ENCODE assay signal across 1 cellular context in the genomic region with DNA sequence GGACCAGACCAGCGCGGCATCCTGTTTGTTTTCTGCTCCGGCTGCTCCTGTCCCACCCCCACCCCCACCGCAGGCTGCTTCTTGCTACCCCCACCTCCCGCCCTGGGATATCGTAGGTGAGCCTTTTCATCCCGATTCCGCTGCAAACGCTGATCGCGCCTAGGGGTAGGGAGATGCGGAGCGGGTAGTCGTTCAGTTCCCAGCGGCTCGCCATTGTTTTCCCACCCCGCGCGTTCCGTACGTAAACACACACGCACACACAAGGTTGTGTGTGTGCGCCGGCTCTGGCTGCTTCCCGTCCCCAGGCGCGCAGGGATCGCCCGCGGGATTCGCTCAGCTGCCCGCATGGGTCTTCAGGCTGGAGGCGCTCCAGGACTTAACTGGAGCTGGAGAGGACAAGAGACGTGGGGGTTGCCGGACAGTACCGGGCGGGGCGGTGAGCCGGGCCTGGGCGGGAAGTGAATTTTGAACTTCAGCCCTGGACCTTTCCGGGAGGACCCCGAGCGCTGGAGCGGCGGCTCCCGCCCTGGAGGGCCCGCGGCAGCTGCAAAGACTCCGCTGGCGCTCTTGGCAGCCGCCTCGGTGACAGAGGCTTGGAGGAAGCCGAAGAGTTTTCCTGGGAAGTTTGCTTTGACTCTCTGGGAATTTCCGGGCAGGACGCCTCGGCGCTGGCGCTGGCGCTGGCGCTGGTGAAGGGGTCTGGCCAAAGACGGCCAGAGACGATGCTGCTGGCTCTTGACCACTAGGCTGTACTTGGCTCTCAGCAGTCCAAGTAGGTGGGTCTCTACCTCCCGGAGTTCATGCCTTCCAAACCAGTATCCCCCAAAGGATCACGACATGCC.
TF ChIP-seq lines count a peak whose summit lies in the region.

No MANE protein-coding gene starts in this region.

TF ChIP-seq in HepG2, 621 proteins besides CTCF, POLR2A, EP300 and RAD21 (continues in another document):
- no peak for TF ChIP-seq JARID2 (CRISPR knock-in tag; IDR thresholded peaks at IDR 0.05; ENCODE audit: insufficient replicate concordance)
- TF ChIP-seq ZNF510 (CRISPR knock-in tag; IDR thresholded peaks at IDR 0.05; ENCODE audit: low read depth), result no peak
- TF ChIP-seq IKZF5 (CRISPR knock-in tag; IDR thresholded peaks at IDR 0.05), result no peak; the same call in 1 of the 2 replicates
- no peak for TF ChIP-seq ZKSCAN8 (CRISPR knock-in tag; IDR thresholded peaks at IDR 0.05; ENCODE audit: borderline replicate concordance)
- no peak; the same call in 1 of the 2 replicates for TF ChIP-seq FOXC1 (CRISPR knock-in tag; IDR thresholded peaks at IDR 0.05; ENCODE audit: borderline replicate concordance)
- peak; percentile 83; the same call in 1 of the 2 replicates for TF ChIP-seq SP5 (CRISPR knock-in tag; IDR thresholded peaks at IDR 0.05; ENCODE audit: borderline replicate concordance, low read depth)
- TF ChIP-seq MYPOP (CRISPR knock-in tag; IDR thresholded peaks at IDR 0.05), result peak; percentile 89
- TF ChIP-seq ZNF619 (CRISPR knock-in tag; IDR thresholded peaks at IDR 0.05), result no peak
- peak; percentile 39; the same call in 1 of the 2 replicates for TF ChIP-seq THAP11 (CRISPR knock-in tag; IDR thresholded peaks at IDR 0.05)
- TF ChIP-seq MAF1 (CRISPR knock-in tag; IDR thresholded peaks at IDR 0.05; ENCODE audit: borderline replicate concordance), result peak; percentile 44; the same call in 1 of the 2 replicates
- TF ChIP-seq NCOA5 (CRISPR knock-in tag; IDR thresholded peaks at IDR 0.05), result no peak
- TF ChIP-seq ZFP90 (CRISPR knock-in tag; IDR thresholded peaks at IDR 0.05; ENCODE audit: borderline replicate concordance), result no peak; the same call in none of the 2 replicates
- no peak for TF ChIP-seq ZNF615 (CRISPR knock-in tag; IDR thresholded peaks at IDR 0.05; ENCODE audit: borderline replicate concordance)
- TF ChIP-seq MEF2D (CRISPR knock-in tag; IDR thresholded peaks at IDR 0.05), result 0 out of 2 replicates have a peak, but pooled peaks have one; percentile 41
- TF ChIP-seq KDM5A (IDR thresholded peaks at IDR 0.05; ENCODE audit: borderline replicate concordance, low read length), result peak; percentile 58; the same call in 1 of the 2 replicates
- TF ChIP-seq ZNF558 (CRISPR knock-in tag; IDR thresholded peaks at IDR 0.05; ENCODE audit: borderline replicate concordance), result peak; percentile 73; the same call in 1 of the 2 replicates
- no peak for TF ChIP-seq CSRNP2 (CRISPR knock-in tag; conservative IDR thresholded peaks at IDR 0.05; ENCODE audit: low read depth)
- peak; percentile 80 for TF ChIP-seq RBFOX2 (IDR thresholded peaks at IDR 0.05; ENCODE audit: low read depth, low read length)
- peak; percentile 71 for TF ChIP-seq KDM2A (CRISPR knock-in tag; IDR thresholded peaks at IDR 0.05; ENCODE audit: borderline replicate concordance, low read depth)
- TF ChIP-seq RCOR2 (CRISPR knock-in tag; IDR thresholded peaks at IDR 0.05), result no peak
- TF ChIP-seq KMT2A (CRISPR knock-in tag; IDR thresholded peaks at IDR 0.05), result peak; percentile 52
- peak; percentile 70 for TF ChIP-seq ZNF646 (CRISPR knock-in tag; IDR thresholded peaks at IDR 0.05)
- TF ChIP-seq, protein P1, sequence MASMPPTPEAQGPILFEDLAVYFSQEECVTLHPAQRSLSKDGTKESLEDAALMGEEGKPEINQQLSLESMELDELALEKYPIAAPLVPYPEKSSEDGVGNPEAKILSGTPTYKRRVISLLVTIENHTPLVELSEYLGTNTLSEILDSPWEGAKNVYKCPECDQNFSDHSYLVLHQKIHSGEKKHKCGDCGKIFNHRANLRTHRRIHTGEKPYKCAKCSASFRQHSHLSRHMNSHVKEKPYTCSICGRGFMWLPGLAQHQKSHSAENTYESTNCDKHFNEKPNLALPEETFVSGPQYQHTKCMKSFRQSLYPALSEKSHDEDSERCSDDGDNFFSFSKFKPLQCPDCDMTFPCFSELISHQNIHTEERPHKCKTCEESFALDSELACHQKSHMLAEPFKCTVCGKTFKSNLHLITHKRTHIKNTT (CRISPR knock-in tag; IDR thresholded peaks at IDR 0.05), result no peak
- TF ChIP-seq, protein P2, sequence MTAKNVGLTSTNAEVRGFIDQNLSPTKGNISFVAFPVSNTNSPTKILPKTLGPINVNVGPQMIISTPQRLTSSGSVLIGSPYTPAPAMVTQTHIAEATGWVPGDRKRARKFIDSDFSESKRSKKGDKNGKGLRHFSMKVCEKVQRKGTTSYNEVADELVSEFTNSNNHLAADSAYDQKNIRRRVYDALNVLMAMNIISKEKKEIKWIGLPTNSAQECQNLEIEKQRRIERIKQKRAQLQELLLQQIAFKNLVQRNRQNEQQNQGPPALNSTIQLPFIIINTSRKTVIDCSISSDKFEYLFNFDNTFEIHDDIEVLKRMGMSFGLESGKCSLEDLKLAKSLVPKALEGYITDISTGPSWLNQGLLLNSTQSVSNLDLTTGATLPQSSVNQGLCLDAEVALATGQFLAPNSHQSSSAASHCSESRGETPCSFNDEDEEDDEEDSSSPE (CRISPR knock-in tag; IDR thresholded peaks at IDR 0.05), result peak; percentile 90
- peak; percentile 89 for TF ChIP-seq ZNF564 (CRISPR knock-in tag; IDR thresholded peaks at IDR 0.05)
- TF ChIP-seq MXD4 (CRISPR knock-in tag; IDR thresholded peaks at IDR 0.05), result peak; percentile 22; the same call in 1 of the 2 replicates
- TF ChIP-seq ZSCAN29 (CRISPR knock-in tag; conservative IDR thresholded peaks at IDR 0.05), result peak; percentile 44; the same call in 1 of the 2 replicates
- TF ChIP-seq HOXA3 (CRISPR knock-in tag; IDR thresholded peaks at IDR 0.05), result peak; percentile 75
- TF ChIP-seq KDM3A (CRISPR knock-in tag; IDR thresholded peaks at IDR 0.05; ENCODE audit: low read depth), result peak; percentile 63; the same call in 1 of the 2 replicates
- TF ChIP-seq ZNF580 (CRISPR knock-in tag; IDR thresholded peaks at IDR 0.05; ENCODE audit: borderline replicate concordance, low read depth), result peak; percentile 76; the same call in 1 of the 2 replicates
- no peak for TF ChIP-seq ARHGAP35 (CRISPR knock-in tag; IDR thresholded peaks at IDR 0.05; ENCODE audit: borderline replicate concordance)
- TF ChIP-seq ZNF629 (CRISPR knock-in tag; conservative IDR thresholded peaks at IDR 0.05), result no peak; the same call in none of the 2 replicates
- TF ChIP-seq SAP130 (CRISPR knock-in tag; IDR thresholded peaks at IDR 0.05; ENCODE audit: low read depth), result peak; percentile 71
- no peak for TF ChIP-seq ZNF737 (CRISPR knock-in tag; IDR thresholded peaks at IDR 0.05; ENCODE audit: borderline replicate concordance)
- 0 out of 2 replicates have a peak, but pooled peaks have one; percentile 51 for TF ChIP-seq ZNF724P (CRISPR knock-in tag; IDR thresholded peaks at IDR 0.05; ENCODE audit: borderline replicate concordance)
- no peak for TF ChIP-seq AKNA (CRISPR knock-in tag; IDR thresholded peaks at IDR 0.05; ENCODE audit: borderline replicate concordance)
- TF ChIP-seq PHF8 (CRISPR knock-in tag; IDR thresholded peaks at IDR 0.05), result peak; percentile 57
- peak; percentile 20; the same call in 1 of the 2 replicates for TF ChIP-seq BRCA1 (CRISPR knock-in tag; IDR thresholded peaks at IDR 0.05)
- TF ChIP-seq PCBP1 (IDR thresholded peaks at IDR 0.05; ENCODE audit: borderline replicate concordance, low read depth, low read length), result peak; percentile 9; the same call in 1 of the 2 replicates
